In the genomic region with DNA sequence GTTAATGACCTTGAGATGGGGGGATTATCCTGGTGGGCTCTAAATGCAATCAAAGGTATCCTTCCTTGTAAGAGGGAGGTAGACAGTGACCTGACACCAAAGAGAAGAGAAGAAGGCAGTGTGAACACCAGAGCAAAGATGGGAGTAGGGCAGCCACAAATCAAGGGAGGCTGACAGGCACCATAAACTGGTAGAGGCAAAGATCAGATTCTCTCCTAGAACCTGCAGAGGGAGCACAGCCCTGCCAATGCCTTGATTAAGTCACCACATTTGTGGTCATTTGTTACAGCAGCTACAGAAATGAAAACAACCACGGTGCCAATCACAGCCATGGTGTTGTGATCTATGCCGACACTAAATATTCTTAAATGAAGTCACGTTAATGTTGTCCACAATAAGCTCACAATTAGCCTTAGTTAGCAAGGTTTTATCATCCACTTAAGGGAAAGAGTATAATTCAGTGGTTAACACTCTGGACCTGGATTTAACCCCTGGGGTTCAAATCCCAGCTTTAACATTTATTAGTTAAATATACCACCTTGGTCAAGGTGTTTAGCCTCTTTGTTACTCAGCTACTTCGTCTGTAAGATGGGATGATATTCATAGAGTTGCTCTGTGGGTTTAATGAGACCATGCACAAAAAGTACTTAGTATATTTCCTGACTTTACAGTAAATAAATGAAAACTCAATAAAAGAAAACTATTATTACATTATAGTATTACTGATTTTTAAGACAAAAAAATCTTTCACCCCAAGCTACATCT, we compare ENCODE assay signal across 8 cellular contexts.
DNase-seq lines count a peak whose midpoint lies in the region; ATAC-seq and TF ChIP-seq lines count a peak whose summit lies in the region.

No MANE protein-coding gene starts in this region.

- no peak overlapping the region for H3K4me3 Mint-ChIP-seq in CD14-positive monocyte

- H3K9me3 Mint-ChIP-seq in CD14-positive monocyte = peaks cover 0 to 4% (median 0%) of the 10 kb centered on the region in 7 donors

- H3K27me3 ChIP-seq in WERI-Rb-1 (ENCODE audit: insufficient read depth, low read depth, severe bottlenecking) = no peaks in the 10 kb centered on the region

- H3K4me3 ChIP-seq in WERI-Rb-1 (ENCODE audit: low read depth, low read length) = no peak overlapping the region

- TF ChIP-seq CTCF in WERI-Rb-1 (IDR thresholded peaks at IDR 0.05; ENCODE audit: low read depth, low read length) (0 out of 2 replicates have a peak, but pooled peaks have one; percentile 12), CD14-positive monocyte (IDR thresholded peaks at IDR 0.05) (no peak)

- intact Hi-C loops in CD14-positive monocyte (cut with micrococcal nuclease) = no loop called here

- H3K27ac ChIP-seq in WERI-Rb-1 = no peak overlapping the region

- H3K4me1 Mint-ChIP-seq in CD14-positive monocyte = peaks cover 15% of the 10 kb centered on the region

- peak; percentile 6 to 14 for DNase-seq in activated CD4-positive, alpha-beta T cell treated with anti-CD3 and anti-CD28 coated beads for 4 hours
- no peak for DNase-seq in activated CD4-positive, alpha-beta T cell treated with anti-CD3 and anti-CD28 coated beads for 1 hour
- DNase-seq in WERI-Rb-1 (peak; percentile 10), iris pigment epithelial cell (ENCODE audit: low read depth) (peak; percentile 71), CD14-positive monocyte (ENCODE audit: low spot score) (no peak), NCI-H2081 treated with DMSO at 0.1 percent for 48 hours (lab: John Stamatoyannopoulos, UW) (no peak)

- ATAC-seq in HG02678 (IDR thresholded peaks at IDR 0.05; ENCODE audit: unreplicated experiment) = peak; percentile 56
- no peak for ATAC-seq in GM19395 (IDR thresholded peaks at IDR 0.05; ENCODE audit: unreplicated experiment)

- peaks cover 3 to 15% of the 10 kb centered on the region in 2 donors for H3K36me3 Mint-ChIP-seq in CD14-positive monocyte

- H3K36me3 ChIP-seq in WERI-Rb-1 = no peaks in the 10 kb centered on the region

- no peaks in the 10 kb centered on the region for H3K9me3 ChIP-seq in WERI-Rb-1 (ENCODE audit: severe bottlenecking)

- H3K27ac Mint-ChIP-seq in CD14-positive monocyte = no peak overlapping the region

- peaks cover 0 to 1% (median 0%) of the 10 kb centered on the region in 3 donors for H3K27me3 Mint-ChIP-seq in CD14-positive monocyte (ENCODE audit: low read depth in 3 of 3)

Comparison
In these comparisons a context has a peak if more than half of its experiments do, and no peak if none do; other contexts are left out.
1. DNase-seq: peak in activated CD4-positive, alpha-beta T cell treated with anti-CD3 and anti-CD28 coated beads for 4 hours (2 of 2), WERI-Rb-1 (single experiment) and iris pigment epithelial cell (single experiment); none in activated CD4-positive, alpha-beta T cell treated with anti-CD3 and anti-CD28 coated beads for 1 hour (single experiment), CD14-positive monocyte (single experiment) and NCI-H2081 treated with DMSO at 0.1 percent for 48 hours (single experiment).